Comparison of ENCODE assay signal across 15 cellular contexts in genomic region chr3:36900474-36901443, GRCh38. TPM values are rescaled to one million over a fixed set of nuclear protein-coding genes. Genes with fewer than 3 reads are reported as not detected.
DNase-seq lines count a peak whose midpoint lies in the region; ATAC-seq and TF ChIP-seq lines count a peak whose summit lies in the region.
"Had no signal": no experiment of that assay in that cellular context is flagged by ENCODE, and none has a peak within 500 bp of the region (broad histone marks: within the 10 kb centered on the region; RNA-seq: fewer than 3 reads in every experiment).

No MANE protein-coding gene starts in this region.

- no peak for TF ChIP-seq POLR2A in spleen (IDR thresholded peaks at IDR 0.05)

- no peaks in the 10 kb centered on the region for H3F3A ChIP-seq in Loucy (ENCODE audit: low read depth)

- peak overlapping the region; percentile 56 for H3K4me2 ChIP-seq in Loucy (ENCODE audit: low read depth, low read length, poor library complexity, severe bottlenecking)

- H3K9me3 ChIP-seq in Loucy (ENCODE audit: insufficient read depth, low read depth, low read length) (no peaks in the 10 kb centered on the region), spleen (no peaks in the 10 kb centered on the region), upper lobe of right lung (no peaks in the 10 kb centered on the region), WERI-Rb-1 (ENCODE audit: severe bottlenecking) (no peaks in the 10 kb centered on the region)
- H3K9me3 ChIP-seq: adrenal gland, Caco-2 had no signal

- H3K27me3 Mint-ChIP-seq in activated CD8-positive, alpha-beta memory T cell treated with anti-CD3 and anti-CD28 coated beads, Interleukin-2, amount 10 ng/mL, durations not matched to agents 7 days and 5 days: no peaks in the 10 kb centered on the region
- no peaks in the 10 kb centered on the region for H3K27me3 Mint-ChIP-seq in activated naive CD8-positive, alpha-beta T cell

- no peak overlapping the region for H3K27ac Mint-ChIP-seq in activated CD8-positive, alpha-beta memory T cell treated with anti-CD3 and anti-CD28 coated beads, Interleukin-2, amount 10 ng/mL, durations not matched to agents 7 days and 5 days
- peak overlapping the region; percentile 70 for H3K27ac Mint-ChIP-seq in activated naive CD8-positive, alpha-beta T cell

- peak overlapping the region; percentile 27 for H3K4me3 ChIP-seq in Loucy (ENCODE audit: low read length, poor library complexity, severe bottlenecking)
- no peak overlapping the region for H3K4me3 ChIP-seq in spleen
- H3K4me3 ChIP-seq in upper lobe of right lung: no peak overlapping the region
- H3K4me3 ChIP-seq in WERI-Rb-1 (ENCODE audit: low read depth, low read length): no peak overlapping the region
- H3K4me3 ChIP-seq: adrenal gland had no signal

- TF ChIP-seq CTCF in Loucy (conservative IDR thresholded peaks at IDR 0.05; ENCODE audit: low read length) (no peak), spleen (IDR thresholded peaks at IDR 0.05 in 8 of 11, conservative IDR thresholded peaks at IDR 0.05 in 3 of 11) (no peak), upper lobe of right lung (IDR thresholded peaks at IDR 0.05) (no peak), WERI-Rb-1 (IDR thresholded peaks at IDR 0.05; ENCODE audit: low read depth, low read length) (no peak)

- no peak overlapping the region for H2AFZ ChIP-seq in Loucy (ENCODE audit: low read length)

- H3K27ac ChIP-seq in spleen (peak overlapping the region; percentile 42 to 74 (median 56)), upper lobe of right lung (no peak overlapping the region), WERI-Rb-1 (no peak overlapping the region)
- H3K27ac ChIP-seq: adrenal gland, foreskin keratinocyte had no signal

- H3K36me3 Mint-ChIP-seq in activated CD8-positive, alpha-beta memory T cell treated with anti-CD3 and anti-CD28 coated beads, Interleukin-2, amount 10 ng/mL, durations not matched to agents 7 days and 5 days: peaks cover 70% of the 10 kb centered on the region
- H3K36me3 Mint-ChIP-seq in activated naive CD8-positive, alpha-beta T cell: peaks cover 21% of the 10 kb centered on the region

- H3K4me1 Mint-ChIP-seq in activated CD8-positive, alpha-beta memory T cell treated with anti-CD3 and anti-CD28 coated beads, Interleukin-2, amount 10 ng/mL, durations not matched to agents 7 days and 5 days: peaks cover 46% of the 10 kb centered on the region
- peaks cover 67% of the 10 kb centered on the region for H3K4me1 Mint-ChIP-seq in activated naive CD8-positive, alpha-beta T cell (ENCODE audit: low read depth)

- H3K9me2 ChIP-seq in Loucy (replicated peaks; ENCODE audit: low read depth, low read length): no peaks in the 10 kb centered on the region

- H3K36me3 ChIP-seq in Loucy (ENCODE audit: insufficient read depth, low read length): no peaks in the 10 kb centered on the region
- H3K36me3 ChIP-seq in spleen: peaks cover 0 to 78% (median 42%) of the 10 kb centered on the region in 6 donors
- peaks cover 56% of the 10 kb centered on the region for H3K36me3 ChIP-seq in upper lobe of right lung
- H3K36me3 ChIP-seq in WERI-Rb-1: no peaks in the 10 kb centered on the region

- ATAC-seq in activated CD8-positive, alpha-beta memory T cell treated with anti-CD3 and anti-CD28 coated beads, Interleukin-2, amount 10 ng/mL, durations not matched to agents 7 days and 5 days: no peak
- ATAC-seq in upper lobe of right lung: no peak
- ATAC-seq: foreskin keratinocyte had no signal

- H3K9me3 Mint-ChIP-seq in activated CD8-positive, alpha-beta memory T cell treated with anti-CD3 and anti-CD28 coated beads, Interleukin-2, amount 10 ng/mL, durations not matched to agents 7 days and 5 days (ENCODE audit: low read depth): no peaks in the 10 kb centered on the region
- H3K9me3 Mint-ChIP-seq in activated naive CD8-positive, alpha-beta T cell (ENCODE audit: low read depth): no peaks in the 10 kb centered on the region

- no peak overlapping the region for H3K9ac ChIP-seq in Loucy (ENCODE audit: low read depth, low read length, poor library complexity, severe bottlenecking)

- intact Hi-C loops in spleen (cut with DNase I; ENCODE audit: low total_unique reads) (no loop called here), upper lobe of right lung (cut with DNase I) (no loop called here)

- H3K27me3 ChIP-seq in Loucy (ENCODE audit: insufficient read depth, low read length, poor library complexity, severe bottlenecking) (no peaks in the 10 kb centered on the region), spleen (replicated peaks in 1 of 7) (no peaks in the 10 kb centered on the region), upper lobe of right lung (no peaks in the 10 kb centered on the region), WERI-Rb-1 (ENCODE audit: insufficient read depth, low read depth, severe bottlenecking) (no peaks in the 10 kb centered on the region)
- H3K27me3 ChIP-seq: adrenal gland, foreskin keratinocyte had no signal

- H3K4me3 Mint-ChIP-seq in activated CD8-positive, alpha-beta memory T cell treated with anti-CD3 and anti-CD28 coated beads, Interleukin-2, amount 10 ng/mL, durations not matched to agents 7 days and 5 days: no peak overlapping the region
- H3K4me3 Mint-ChIP-seq in activated naive CD8-positive, alpha-beta T cell: peak overlapping the region; percentile 32

- WGBS in spleen, 5 donors: 67 to 72% (median 69%) methylated on average over 8 of the region's 8 CpGs

- CTCF ChIA-PET in activated CD8-positive, alpha-beta memory T cell treated with anti-CD3 and anti-CD28 coated beads, Interleukin-2, amount 10 ng/mL, durations not matched to agents 7 days and 5 days (lab: Charles Lee): interaction anchor here (1.9 to 2.4 kb wide), 2 partner anchors 7 to 13 kb away, joined by 4 to 6 read pairs; no protein-coding TSS in a partner anchor

- H4K20me1 ChIP-seq in Loucy (ENCODE audit: insufficient read depth, low read length, poor library complexity, severe bottlenecking): no peaks in the 10 kb centered on the region

- no peaks in the 10 kb centered on the region for H3K79me2 ChIP-seq in Loucy (ENCODE audit: insufficient read depth, low read length)

- H3K4me1 ChIP-seq in Loucy (ENCODE audit: insufficient read depth, low read length, poor library complexity, severe bottlenecking) (peaks cover 55% of the 10 kb centered on the region), spleen (peaks cover 23 to 87% (median 59%) of the 10 kb centered on the region in 6 donors), upper lobe of right lung (peaks cover 9% of the 10 kb centered on the region)
- H3K4me1 ChIP-seq: adrenal gland, Caco-2, foreskin keratinocyte had no signal

- peak; percentile 21 for DNase-seq in activated CD8-positive, alpha-beta memory T cell treated with anti-CD3 and anti-CD28 coated beads for 24 hours
- DNase-seq in activated CD8-positive, alpha-beta memory T cell treated with anti-CD3 and anti-CD28 coated beads, Interleukin-2, amount 10 ng/mL, durations not matched to agents 7 days and 5 days: no peak
- DNase-seq in spleen (no peak), NCI-H774 (lab: John Stamatoyannopoulos, UW) (no peak), upper lobe of right lung (no peak), WERI-Rb-1 (no peak)
- DNase-seq: adrenal gland; Caco-2; cerebellar nuclear complex; foreskin keratinocyte; GDM1; NCI-H2081; stimulated activated CD4-positive, alpha-beta T cell treated with anti-CD3 and anti-CD28 coated beads, Interleukin-15, amount 100 ng/mL, for 24 hours had no signal

RNA-seq across cellular contexts. Expression of gene TRANK1, which starts 44.1 kb away (rescaled TPM):
- total RNA-seq in activated CD8-positive, alpha-beta memory T cell treated with anti-CD3 and anti-CD28 coated beads, Interleukin-2, amount 10 ng/mL, durations not matched to agents 7 days and 5 days: 10 to 100 TPM; 41.8 to 84.3 TPM
- total RNA-seq in spleen (10 to 100 TPM; 50.3 to 75.6 (median 63.0) TPM), upper lobe of right lung (38.5 TPM)
- polyA plus RNA-seq in spleen: 10 to 100 TPM in 1 of 3 donors, 1 to 10 TPM in 2; 5.3 to 10.1 (median 6.1) TPM

Comparison
In these comparisons a context has a peak if more than half of its experiments do, and no peak if none do; other contexts are left out.
1. H3K27ac ChIP-seq: peak in spleen (8 of 8); none in upper lobe of right lung (single experiment) and WERI-Rb-1 (single experiment).